In the genomic region with DNA sequence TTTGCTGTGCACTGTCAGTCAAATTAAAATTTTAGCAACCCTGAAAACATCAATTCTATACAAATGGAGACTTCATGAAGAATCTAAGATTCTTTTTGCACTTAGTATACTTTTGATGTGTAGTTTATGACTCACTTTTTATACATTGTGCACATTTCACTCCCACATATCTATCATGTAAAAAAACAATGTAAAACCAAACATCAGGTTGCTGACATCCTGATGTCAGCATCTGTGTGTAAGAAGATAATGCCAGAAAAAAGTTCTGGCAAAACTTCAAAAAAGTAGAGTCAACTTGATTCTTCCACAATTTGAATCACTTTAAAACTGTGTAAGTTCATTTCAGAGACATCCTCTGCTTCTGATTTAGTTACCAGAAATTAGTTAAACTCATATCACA, we compare ENCODE assay signal across 17 cellular contexts.
"Had no signal": no experiment of that assay in that cellular context is flagged by ENCODE, and none has a peak within 500 bp of the region (broad histone marks: within the 10 kb centered on the region; RNA-seq: fewer than 3 reads in every experiment).

No MANE protein-coding gene starts in this region.

- ATAC-seq: left cardiac atrium, natural killer cell, psoas muscle, right lobe of liver had no signal

- H3K4me1 ChIP-seq: psoas muscle, right lobe of liver, upper lobe of left lung had no signal

- DNase-seq: activated CD4-positive, alpha-beta T cell treated with anti-CD3 and anti-CD28 coated beads, Interleukin-2, amount 50 U/mL, for 4 hours; activated CD4-positive, CD25-positive, alpha-beta regulatory T cell treated with anti-CD3 and anti-CD28 coated beads, Interleukin-2, amount 50 U/mL, for 72 hours; activated effector memory CD4-positive, alpha-beta T cell treated with Interleukin-2 at 50 U/mL for 16 hours; activated T-cell treated with anti-CD3 and anti-CD28 coated beads, Interleukin-2, amount 50 U/mL, for 24 hours; central memory CD4-positive, alpha-beta T cell; cortex of kidney; effector CD8-positive, alpha-beta T cell; immature natural killer cell; left cardiac atrium; natural killer cell; occipital lobe; psoas muscle; right lobe of liver; stimulated activated CD4-positive, alpha-beta T cell treated with anti-CD3 and anti-CD28 coated beads, Interleukin-4, amount 100 ng/mL, for 1 hour; stimulated activated CD8-positive, alpha-beta memory T cell treated with anti-CD3 and anti-CD28 coated beads, Interleukin-4, amount 100 ng/mL, for 48 hours; upper lobe of left lung had no signal

- H3K36me3 ChIP-seq: right lobe of liver, upper lobe of left lung had no signal

- H3K4me3 ChIP-seq: lung, psoas muscle, right lobe of liver, upper lobe of left lung had no signal

- H3K9me3 ChIP-seq: right lobe of liver had no signal

- H3K27me3 ChIP-seq: right lobe of liver, upper lobe of left lung had no signal

- H3K27ac ChIP-seq: psoas muscle, right lobe of liver, upper lobe of left lung had no signal
